Comparison of ENCODE assay signal across 16 cellular contexts in the genomic region with DNA sequence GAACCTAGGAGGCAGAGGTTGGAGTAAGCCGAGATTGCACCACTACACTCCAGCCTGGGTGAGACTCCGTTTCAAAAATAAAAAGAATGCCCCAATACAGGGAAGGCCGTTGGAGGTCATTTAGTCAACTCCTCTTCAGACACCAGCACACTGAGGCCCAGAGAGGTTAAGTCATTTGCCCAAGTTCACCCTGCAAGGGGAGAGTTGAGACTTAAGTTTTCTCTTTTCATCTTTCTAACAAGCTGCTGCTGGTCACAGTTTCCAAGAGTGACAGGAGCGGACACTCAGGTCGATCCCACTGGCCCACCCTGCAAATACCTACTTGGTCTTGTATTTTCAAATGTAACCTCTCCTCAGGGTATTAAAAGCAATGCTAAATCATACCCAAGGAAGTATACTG. TPM values are rescaled to one million over a fixed set of nuclear protein-coding genes. Genes with fewer than 3 reads are reported as not detected.
DNase-seq lines count a peak whose midpoint lies in the region; ATAC-seq and TF ChIP-seq lines count a peak whose summit lies in the region.
"Had no signal": no experiment of that assay in that cellular context is flagged by ENCODE, and none has a peak within 500 bp of the region (broad histone marks: within the 10 kb centered on the region; RNA-seq: fewer than 3 reads in every experiment).

No MANE protein-coding gene starts in this region.

- DNase-seq in Panc1 (ENCODE audit: low read depth, low spot score) (no peak), coronary artery (ENCODE audit: low spot score) (no peak), thyroid gland (no peak)
- DNase-seq: activated CD4-positive, alpha-beta T cell treated with anti-CD3 and anti-CD28 coated beads, Interleukin-2, amount 50 U/mL, for 48 hours; amniotic stem cell; DND-41; mammary epithelial cell; NCI-H187 treated with DMSO at 0.1 percent for 48 hours; NCI-H524 treated with DMSO at 0.1 percent for 48 hours; ovary had no signal

- CTCF ChIA-PET in Panc1 (lab: Charles Lee), result interaction anchor here (0.7 kb wide), 1 partner anchor 17 kb away, joined by 6 read pairs; no protein-coding TSS in a partner anchor

- POLR2A ChIA-PET in Panc1 (lab: Charles Lee), result interaction anchor here (0.6 to 1.5 kb wide), 3 partner anchors 22 to 242 kb away, joined by 4 to 13 read pairs (median 5); no protein-coding TSS in a partner anchor

- H3K9me3 ChIP-seq in Panc1 (ENCODE audit: control insufficient read depth, insufficient read depth, low read depth, low read length) (no peaks in the 10 kb centered on the region), mucosa of rectum (ENCODE audit: control insufficient read depth in 2 of 2, low read length in 2 of 2) (no peaks in the 10 kb centered on the region), thyroid gland (no peaks in the 10 kb centered on the region)
- H3K9me3 ChIP-seq: ovary had no signal

- no peak overlapping the region for H3K9ac ChIP-seq in mucosa of rectum (ENCODE audit: low read depth in 1 of 2, low read length in 2 of 2)

- peaks cover 61% of the 10 kb centered on the region for H3K4me1 ChIP-seq in Panc1 (ENCODE audit: control insufficient read depth, insufficient read depth, low read length)
- H3K4me1 ChIP-seq in mucosa of rectum (ENCODE audit: control insufficient read depth in 2 of 2, insufficient read depth in 2 of 2, low read length in 2 of 2), result peaks cover 15 to 22% of the 10 kb centered on the region in 2 donors
- peaks cover 18 to 31% of the 10 kb centered on the region in 2 donors for H3K4me1 ChIP-seq in thyroid gland

- H3K4me3 ChIP-seq in Panc1 (ENCODE audit: low read depth in 2 of 2, low read length in 2 of 2) (no peak overlapping the region), coronary artery (no peak overlapping the region), mucosa of rectum (ENCODE audit: low read length in 2 of 2) (no peak overlapping the region), thyroid gland (replicated peaks in 1 of 3) (no peak overlapping the region)
- H3K4me3 ChIP-seq: ovary had no signal

- TF ChIP-seq CTCF in Panc1 (IDR thresholded peaks at IDR 0.05) (no peak), coronary artery (IDR thresholded peaks at IDR 0.05) (no peak), thyroid gland (IDR thresholded peaks at IDR 0.05) (no peak)

- no peak for ATAC-seq in Panc1
- ATAC-seq in GM18517 (IDR thresholded peaks at IDR 0.05; ENCODE audit: unreplicated experiment), result no peak
- no peak for ATAC-seq in HG03439 (IDR thresholded peaks at IDR 0.05; ENCODE audit: unreplicated experiment)
- ATAC-seq in GM18858 (IDR thresholded peaks at IDR 0.05; ENCODE audit: unreplicated experiment), result no peak
- ATAC-seq: Right ventricle myocardium inferior had no signal

- H3K36me3 ChIP-seq in Panc1 (ENCODE audit: control insufficient read depth, insufficient read depth, low read length) (no peaks in the 10 kb centered on the region), mucosa of rectum (ENCODE audit: control insufficient read depth in 2 of 2, insufficient read depth in 2 of 2, low read length in 2 of 2) (no peaks in the 10 kb centered on the region), thyroid gland (no peaks in the 10 kb centered on the region)
- H3K36me3 ChIP-seq: ovary had no signal

- H3K27ac ChIP-seq in Panc1 (ENCODE audit: low read length) (peak overlapping the region; percentile 99), coronary artery (peak overlapping the region; percentile 78 to 90), mucosa of rectum (ENCODE audit: low read depth in 2 of 2, low read length in 2 of 2) (peak overlapping the region; percentile 56 to 61), thyroid gland (peak overlapping the region; percentile 21 to 66 (median 45))
- H3K27ac ChIP-seq: C4-2B, ovary had no signal

- no peaks in the 10 kb centered on the region for H3K27me3 ChIP-seq in Panc1 (ENCODE audit: control insufficient read depth, insufficient read depth, low read length)
- H3K27me3 ChIP-seq in mucosa of rectum (ENCODE audit: control insufficient read depth in 2 of 2, insufficient read depth in 2 of 2, low read length in 2 of 2), result no peaks in the 10 kb centered on the region
- no peaks in the 10 kb centered on the region for H3K27me3 ChIP-seq in thyroid gland
- H3K27me3 ChIP-seq: ovary had no signal

- no peak for TF ChIP-seq POLR2A in thyroid gland (IDR thresholded peaks at IDR 0.05)

- no TSS peak for BruUV-seq in Panc1 (replicated peaks; lab: Mats Ljungman, UMichigan)

- 88 to 92% methylated on average over 5 of the region's 5 CpGs for WGBS in thyroid gland, 2 donors

- intact Hi-C loops in Panc1 (cut with micrococcal nuclease; ENCODE audit: unreplicated experiment) (no loop called here), thyroid gland (cut with DNase I) (no loop called here)

- in situ Hi-C loops in Panc1 (cut with HindIII; ENCODE audit: low pct_unique_long_range_greater_than_20kb, low sequenced_read_pairs), result loop anchor here (10.0 kb wide), 1 partner anchor 47 kb away; no protein-coding TSS in a partner anchor

RNA-seq across cellular contexts. Expression of a gene that starts 30.4 kb away (rescaled TPM):
- 495 TPM for total RNA-seq in Panc1 (2021; ENCODE audit: unreplicated experiment)
- polyA plus RNA-seq in Panc1 (2012; ENCODE audit: insufficient read length), result 227 TPM
- total RNA-seq in thyroid gland, result 100 to 1,000 TPM in 3 of 4 donors, 10 to 100 TPM in 1; 71.9 to 151 (median 112) TPM

RNA-seq across cellular contexts. Expression of a gene that starts 56.6 kb away (rescaled TPM):
- total RNA-seq in Panc1 (2021; ENCODE audit: unreplicated experiment), result 305 TPM
- 162 TPM for polyA plus RNA-seq in Panc1 (2012; ENCODE audit: insufficient read length)
- total RNA-seq in thyroid gland, result 10 to 100 TPM in 1 of 4 donors, 1 to 10 TPM in 3; 3.8 to 13.3 (median 7.3) TPM

Comparison
In these comparisons a context has a peak if more than half of its experiments do, and no peak if none do; other contexts are left out.
1. H3K27ac ChIP-seq: peak in every context shown above with its lines; median percentile 99 in Panc1; 84 in coronary artery; 58 in mucosa of rectum; 45 in thyroid gland.
2. RNA of a gene that starts 56.6 kb away (total RNA-seq): 305 TPM in Panc1 (single experiment); 3.8 to 13.3 TPM in thyroid gland; every median in the first group is over 10 times any median in the second.